11 cellular contexts compared by ENCODE assay signal in genomic region chr3:185960518-185961288, GRCh38. TPM values are rescaled to one million over a fixed set of nuclear protein-coding genes. Genes with fewer than 3 reads are reported as not detected.
DNase-seq lines count a peak whose midpoint lies in the region; ATAC-seq, FAIRE-seq and TF ChIP-seq lines count a peak whose summit lies in the region.
"Had no signal": no experiment of that assay in that cellular context is flagged by ENCODE, and none has a peak within 500 bp of the region (broad histone marks: within the 10 kb centered on the region; RNA-seq: fewer than 3 reads in every experiment).

No MANE protein-coding gene starts in this region.

- H3K27ac ChIP-seq in adrenal gland = peak overlapping the region; percentile 25 to 89 (median 83)
- H3K27ac ChIP-seq in HepG2 (ENCODE audit: extremely low read length, insufficient read depth, low read length) = peak overlapping the region; percentile 95

- ATAC-seq in HepG2 = peak; percentile 85
- peak; percentile 44 for ATAC-seq in stimulated activated naive CD8-positive, alpha-beta T cell treated with anti-CD3 and anti-CD28 coated beads, Interleukin-15, Interleukin-2, amounts not matched to agents 100 U/mL and 50 U/mL, for 24 hours

- intact Hi-C loops in adrenal gland (cut with DNase I) (no loop called here), HepG2 (cut with micrococcal nuclease; ENCODE audit: unreplicated experiment) (loop anchor here (1.0 kb wide), 1 partner anchor 13 kb away; no protein-coding TSS in a partner anchor)

- peaks cover 0 to 9% of the 10 kb centered on the region in 2 donors for H3K4me1 ChIP-seq in adrenal gland (replicated peaks in 1 of 2)
- H3K4me1 ChIP-seq in HepG2 (ENCODE audit: insufficient read depth, low read length) = peaks cover 67% of the 10 kb centered on the region

- no peak for FAIRE-seq in HepG2 (lab: Jason Lieb, UNC)

- H2AFZ ChIP-seq in HepG2 (ENCODE audit: low read length) = no peak overlapping the region

- TF ChIP-seq CTCF in adrenal gland (IDR thresholded peaks at IDR 0.05) (no peak), HepG2 (CRISPR knock-in tag; IDR thresholded peaks at IDR 0.05) (no peak)

- POLR2A ChIA-PET in HepG2 (lab: Yijun Ruan, JAX) = interaction anchor here (0.8 to 4.3 kb wide), 5 partner anchors 8 to 136 kb away, joined by 3 to 28 read pairs (median 15); partner anchors contain the start of gene TRA2B

- H3K36me3 ChIP-seq in adrenal gland (replicated peaks in 1 of 2) (no peaks in the 10 kb centered on the region), HepG2 (replicated peaks in 1 of 2; ENCODE audit: control insufficient read depth in 1 of 2, insufficient read depth in 2 of 2, low read length in 2 of 2) (no peaks in the 10 kb centered on the region)

- TF ChIP-seq RAD21 in HepG2 (CRISPR knock-in tag; IDR thresholded peaks at IDR 0.05) = no peak

- no TSS peak for BruUV-seq in HepG2 (replicated peaks; lab: Mats Ljungman, UMichigan)

- TF ChIP-seq POLR2A in adrenal gland (IDR thresholded peaks at IDR 0.05) = no peak
- TF ChIP-seq POLR2A in HepG2 (IDR thresholded peaks at IDR 0.05; ENCODE audit: insufficient read depth in 1 of 2, low read depth in 2 of 2, low read length in 2 of 2) = peak in 1 of 2 experiments; percentile 34; a peak in 1 of 4 replicates

- 81 to 88% (median 85%) methylated on average over 4 of the region's 4 CpGs for WGBS in adrenal gland, 4 donors
- WGBS in HepG2 (ENCODE audit: low lambda C conversion rate) = 17% methylated on average over 3 of the region's 4 CpGs

- H4K20me1 ChIP-seq in HepG2 (ENCODE audit: insufficient read depth, low read length) = no peaks in the 10 kb centered on the region

- in situ Hi-C loops in HepG2 (cut with HindIII; ENCODE audit: extremely low pct_ligation_motif_present, low pct_unique_long_range_greater_than_20kb) = no loop called here

- peak; percentile 42 for DNase-seq in DMS53 (lab: John Stamatoyannopoulos, UW)
- no peak for DNase-seq in DMS53 treated with DMSO at 0.1 percent for 48 hours (lab: John Stamatoyannopoulos, UW; ENCODE audit: unreplicated experiment)
- peak in 1 of 7 donors; percentile 30 for DNase-seq in adrenal gland
- DNase-seq in HepG2 (ENCODE audit: low spot score) = peak; percentile 82
- DNase-seq in stimulated activated naive CD8-positive, alpha-beta T cell treated with anti-CD3 and anti-CD28 coated beads, Interleukin-15, Interleukin-2, amounts not matched to agents 100 U/mL and 50 U/mL, for 24 hours = peak; percentile 28
- DNase-seq in Ammon's horn (ENCODE audit: low spot score) = no peak
- no peak for DNase-seq in activated CD4-positive, alpha-beta T cell treated with anti-CD3 and anti-CD28 coated beads for 4 hours
- DNase-seq in SKM-1 treated with dmso at 0.1 percent for 144 hours (lab: John Stamatoyannopoulos, UW; ENCODE audit: unreplicated experiment) = no peak
- DNase-seq: 8988T, islet precursor cell, NCI-H446 had no signal

- H3K79me2 ChIP-seq in HepG2 (ENCODE audit: insufficient read depth, low read length) = peaks cover 4% of the 10 kb centered on the region

- TF ChIP-seq EP300 in HepG2 (IDR thresholded peaks at IDR 0.05; ENCODE audit: low read depth in 2 of 2, low read length in 2 of 2) (peak in 1 of 2 experiments; percentile 37; a peak in 1 of 4 replicates), HepG2 (CRISPR knock-in tag; IDR thresholded peaks at IDR 0.05; ENCODE audit: borderline replicate concordance) (no peak)

- peak overlapping the region; percentile 82 for H3K4me2 ChIP-seq in HepG2 (ENCODE audit: low read depth, low read length)

- H3K9me3 ChIP-seq in adrenal gland (replicated peaks in 1 of 3) = no peaks in the 10 kb centered on the region
- no peaks in the 10 kb centered on the region for H3K9me3 ChIP-seq in HepG2 (ENCODE audit: low read length)

- CTCF ChIA-PET in HepG2 (lab: Yijun Ruan, JAX; ENCODE audit: low intra/inter-chr PET ratio, low total read pairs) = no interaction called here

- H3K27me3 ChIP-seq in adrenal gland (no peaks in the 10 kb centered on the region), HepG2 (ENCODE audit: control insufficient read depth in 1 of 2, insufficient read depth in 2 of 2, low read length in 2 of 2) (no peaks in the 10 kb centered on the region)

- peak overlapping the region; percentile 75 for H3K9ac ChIP-seq in HepG2 (ENCODE audit: insufficient read depth, low read depth, low read length)

- H3K4me3 ChIP-seq in adrenal gland (peak overlapping the region in 1 of 4 donors; percentile 36), HepG2 (replicated peaks in 1 of 3; ENCODE audit: insufficient read depth in 1 of 3, low read depth in 2 of 3, low read length in 3 of 3) (peak overlapping the region; percentile 14 to 56 (median 53); a peak in 4 of 6 replicates)

TF ChIP-seq in HepG2, 621 proteins besides CTCF, POLR2A, EP300 and RAD21 (continues in another document):
- TF ChIP-seq ZNF564 (CRISPR knock-in tag; IDR thresholded peaks at IDR 0.05) (no peak), SOX6 (IDR thresholded peaks at IDR 0.05) (no peak), SOX6 (CRISPR knock-in tag; IDR thresholded peaks at IDR 0.05) (peak; percentile 42; the same call in 1 of the 2 replicates), REST (IDR thresholded peaks at IDR 0.05; ENCODE audit: borderline replicate concordance in 1 of 2, low read depth in 1 of 2, low read length in 2 of 2) (peak in 1 of 2 experiments; percentile 26; a peak in 1 of 4 replicates), ZNF792 (CRISPR knock-in tag; IDR thresholded peaks at IDR 0.05) (0 out of 2 replicates have a peak, but pooled peaks have one; percentile 61), ZGPAT (CRISPR knock-in tag; IDR thresholded peaks at IDR 0.05) (peak; percentile 44; the same call in 1 of the 2 replicates), PAF1 (CRISPR knock-in tag; IDR thresholded peaks at IDR 0.05) (no peak), ZNF598 (CRISPR knock-in tag; IDR thresholded peaks at IDR 0.05; ENCODE audit: borderline replicate concordance) (0 out of 2 replicates have a peak, but pooled peaks have one; percentile 21)

RNA-seq across cellular contexts. Expression of gene TRA2B, which starts 22.9 kb away (rescaled TPM):
- total RNA-seq in adrenal gland (100 to 1,000 TPM in 5 of 8 donors, 10 to 100 TPM in 3; 80.4 to 143 (median 106) TPM), HepG2 (2016; rRNA removed; fragmentation: Illumina TruSeq; extraction: Trizol) (241 and 259 TPM in 2 replicates)
- polyA plus RNA-seq in adrenal gland (100 to 1,000 TPM in 1 of 3 donors, 10 to 100 TPM in 2; 78.2 to 242 (median 78.9) TPM), HepG2 (2011; rRNA removed) (83.9 and 105 TPM in 2 replicates)
- total RNA-seq in HepG2 (2016; cell fraction: cytosol; rRNA removed; fragmentation: Illumina TruSeq; extraction: Trizol; ENCODE audit: low read depth) = 38.2 and 46.4 TPM in 2 replicates
- 252 and 280 TPM in 2 replicates for total RNA-seq in HepG2 (2016; cell fraction: insoluble cytoplasmic fraction; rRNA removed; fragmentation: Illumina TruSeq; extraction: Trizol)
- total RNA-seq in HepG2 (2016; cell fraction: membrane; rRNA removed; fragmentation: Illumina TruSeq; extraction: Trizol) = 76.5 and 81.0 TPM in 2 replicates
- total RNA-seq in HepG2 (2016; cell fraction: nucleus; rRNA removed; fragmentation: Illumina TruSeq; extraction: Trizol) = 391 and 395 TPM in 2 replicates
- polyA plus RNA-seq in HepG2 (2011; cell fraction: cytosol; rRNA removed) = 65.0 and 65.1 TPM in 2 replicates
- polyA plus RNA-seq in HepG2 (2011; cell fraction: nucleus; rRNA removed) = 235 and 261 TPM in 2 replicates
- 62.0 and 93.0 TPM in 2 replicates for polyA plus RNA-seq in HepG2 (2012)
- 42.7 and 46.3 TPM in 2 replicates for polyA plus RNA-seq in HepG2 (2016; cell fraction: cytosol; fragmentation: Illumina TruSeq; extraction: Trizol; ENCODE audit: low read depth)
- polyA plus RNA-seq in HepG2 (2016; cell fraction: insoluble cytoplasmic fraction; fragmentation: Illumina TruSeq; extraction: Trizol; ENCODE audit: low read depth) = 362 and 401 TPM in 2 replicates
- polyA plus RNA-seq in HepG2 (2016; cell fraction: membrane; fragmentation: Illumina TruSeq; extraction: Trizol; ENCODE audit: low read depth) = 75.5 and 84.5 TPM in 2 replicates
- 261 and 267 TPM in 2 replicates for polyA plus RNA-seq in HepG2 (2016; cell fraction: nucleus; fragmentation: Illumina TruSeq; extraction: Trizol; ENCODE audit: insufficient read depth, low read depth)
- 162 and 478 TPM in 2 replicates for polyA minus RNA-seq in HepG2 (2011; rRNA and poly(A)+ RNA removed; ENCODE audit: low replicate concordance)
- polyA minus RNA-seq in HepG2 (2011; cell fraction: cytosol; rRNA and poly(A)+ RNA removed) = 95.7 and 153 TPM in 2 replicates
- polyA minus RNA-seq in HepG2 (2011; cell fraction: nucleus; rRNA and poly(A)+ RNA removed) = 674 and 713 TPM in 2 replicates

Comparison
In these comparisons a context has a peak if more than half of its experiments do, and no peak if none do; other contexts are left out.
1. DNase-seq: peak in DMS53 (single experiment), HepG2 (single experiment) and stimulated activated naive CD8-positive, alpha-beta T cell treated with anti-CD3 and anti-CD28 coated beads, Interleukin-15, Interleukin-2, amounts not matched to agents 100 U/mL and 50 U/mL, for 24 hours (single experiment); none in DMS53 treated with DMSO at 0.1 percent for 48 hours (single experiment), Ammon's horn (single experiment), activated CD4-positive, alpha-beta T cell treated with anti-CD3 and anti-CD28 coated beads for 4 hours (0 of 2) and SKM-1 treated with dmso at 0.1 percent for 144 hours (single experiment).